Comparison of ENCODE assay signal across 8 cellular contexts in the genomic region with DNA sequence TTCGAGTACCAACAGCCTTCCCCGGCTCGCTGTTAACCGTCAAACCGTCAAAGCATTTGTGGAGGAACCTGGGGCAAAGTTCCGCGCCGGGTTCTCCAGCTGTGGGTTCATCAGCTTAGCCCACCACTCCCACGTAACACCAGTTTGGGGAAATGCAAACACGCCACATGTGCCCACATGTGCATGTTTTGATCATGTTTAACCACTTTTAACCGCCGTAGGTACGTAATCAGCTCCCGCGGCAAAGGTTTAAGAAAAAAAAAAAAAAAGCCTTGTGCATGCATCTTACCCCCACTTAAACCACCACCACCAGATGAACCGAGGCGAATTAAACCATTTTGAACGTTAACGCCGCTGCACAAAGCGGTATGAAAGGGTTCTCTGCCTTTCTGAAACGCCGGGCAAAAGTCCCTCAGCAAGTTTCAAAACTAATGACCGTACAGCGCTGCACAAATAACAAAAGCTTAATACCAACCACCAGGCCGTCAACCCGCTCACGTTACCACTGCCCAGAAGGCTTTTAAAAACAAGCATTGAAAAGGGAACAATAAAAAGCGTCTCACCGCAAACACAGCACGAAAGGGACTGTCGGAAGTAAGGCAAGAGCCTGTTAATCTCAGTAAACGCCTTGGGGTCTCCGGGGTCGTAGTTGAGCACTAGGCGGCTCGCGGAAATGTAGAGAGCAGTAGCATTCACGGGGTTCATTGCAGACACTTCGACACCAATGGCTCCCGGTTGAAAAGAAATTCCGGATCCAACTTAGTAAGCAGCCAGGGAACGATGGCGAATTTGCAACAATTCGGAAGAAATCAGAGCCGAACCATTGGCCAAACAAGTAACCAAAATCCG. TPM values are rescaled to one million over a fixed set of nuclear protein-coding genes. Genes with fewer than 3 reads are reported as not detected.
DNase-seq lines count a peak whose midpoint lies in the region; ATAC-seq and TF ChIP-seq lines count a peak whose summit lies in the region.

No MANE protein-coding gene starts in this region.

- H3K9me3 ChIP-seq in SK-N-MC (ENCODE audit: low read depth, low read length) (peaks cover 3% of the 10 kb centered on the region; the same call in 1 of the 2 replicates), right cardiac atrium (ENCODE audit: control insufficient read depth, low read length) (no peaks in the 10 kb centered on the region), smooth muscle cell (replicated peaks; ENCODE audit: low read depth) (no peaks in the 10 kb centered on the region)

- peaks cover 60% of the 10 kb centered on the region for H3K79me2 ChIP-seq in smooth muscle cell (ENCODE audit: low read depth)

- no peak for TF ChIP-seq CTCF in smooth muscle cell (IDR thresholded peaks at IDR 0.05; ENCODE audit: borderline replicate concordance, insufficient read depth, poor library complexity, severe bottlenecking)
- no peak for TF ChIP-seq CTCF in GM13977 (IDR thresholded peaks at IDR 0.05; ENCODE audit: extremely low read depth, insufficient read depth, missing control alignments)

- H3K4me1 ChIP-seq in right cardiac atrium (ENCODE audit: control insufficient read depth, insufficient read depth, low read length) (peaks cover 3% of the 10 kb centered on the region), smooth muscle cell (ENCODE audit: low read depth) (peaks cover 37% of the 10 kb centered on the region)

- H2AFZ ChIP-seq in smooth muscle cell (ENCODE audit: low read depth): peak overlapping the region; percentile 71

- DNase-seq in NCI-H1417 (lab: John Stamatoyannopoulos, UW): peak; percentile 38 to 77 (median 57)
- DNase-seq in NCI-H1417 treated with DMSO at 0.1 percent for 48 hours (lab: John Stamatoyannopoulos, UW): no peak
- no peak for DNase-seq in SK-N-MC (ENCODE audit: low read depth, low spot score)
- DNase-seq in activated naive CD8-positive, alpha-beta T cell treated with anti-CD3 and anti-CD28 coated beads, Interleukin-2, amount 50 U/mL, for 24 hours: peak; percentile 75
- peak in 2 of 3 donors; percentile 22 to 68 for DNase-seq in right cardiac atrium
- no peak for DNase-seq in smooth muscle cell (lab: John Stamatoyannopoulos, UW; ENCODE audit: unreplicated experiment)
- DNase-seq in GM13977 (ENCODE audit: low spot score): no peak

- intact Hi-C loops in right cardiac atrium (cut with DNase I): loop anchor here in 2 of 4 donors (5.0 to 10.0 kb wide), 5 partner anchors 58 to 558 kb away; partner anchors contain the start of genes PCCB (in 2 of the 2) and STAG1 (in 1 of the 2)

- H3K4me3 ChIP-seq in SK-N-MC (peak overlapping the region; percentile 97), right cardiac atrium (ENCODE audit: low read length) (peak overlapping the region; percentile 91), smooth muscle cell (peak overlapping the region; percentile 97)

- peaks cover 5% of the 10 kb centered on the region for H3K27me3 Mint-ChIP-seq in activated naive CD8-positive, alpha-beta T cell treated with anti-CD3 and anti-CD28 coated beads, Interleukin-2, amount 50 U/mL, for 24 hours

- peak; percentile 8 for ATAC-seq in activated naive CD8-positive, alpha-beta T cell treated with anti-CD3 and anti-CD28 coated beads, Interleukin-2, amount 50 U/mL, for 24 hours
- no peak for ATAC-seq in right cardiac atrium
- no peak for ATAC-seq in GM18498 (IDR thresholded peaks at IDR 0.05; ENCODE audit: unreplicated experiment)

- H3K27me3 ChIP-seq in right cardiac atrium (ENCODE audit: control insufficient read depth, insufficient read depth) (no peaks in the 10 kb centered on the region), smooth muscle cell (ENCODE audit: low read depth) (no peaks in the 10 kb centered on the region)

- peaks cover 20% of the 10 kb centered on the region for H3F3A ChIP-seq in smooth muscle cell (ENCODE audit: low read depth)

- H4K20me1 ChIP-seq in smooth muscle cell (ENCODE audit: low read depth): peaks cover 58% of the 10 kb centered on the region

- H3K36me3 ChIP-seq in SK-N-MC (ENCODE audit: insufficient read depth, low read length) (peaks cover 31% of the 10 kb centered on the region), smooth muscle cell (ENCODE audit: low read depth) (no peaks in the 10 kb centered on the region)

- in situ Hi-C loops in GM13977 (cut with MboI; ENCODE audit: low pct_unique_long_range_greater_than_20kb, low sequenced_read_pairs, unreplicated experiment): no loop called here

- H3K9me3 Mint-ChIP-seq in activated naive CD8-positive, alpha-beta T cell treated with anti-CD3 and anti-CD28 coated beads, Interleukin-2, amount 50 U/mL, for 24 hours: peaks cover 4% of the 10 kb centered on the region

- peak overlapping the region; percentile 97 for H3K4me3 Mint-ChIP-seq in activated naive CD8-positive, alpha-beta T cell treated with anti-CD3 and anti-CD28 coated beads, Interleukin-2, amount 50 U/mL, for 24 hours

- peak overlapping the region; percentile 96 for H3K9ac ChIP-seq in SK-N-MC (ENCODE audit: insufficient read length)
- peak overlapping the region; percentile 99 for H3K9ac ChIP-seq in smooth muscle cell (ENCODE audit: low read depth)

- peaks cover 65% of the 10 kb centered on the region for H3K4me1 Mint-ChIP-seq in activated naive CD8-positive, alpha-beta T cell treated with anti-CD3 and anti-CD28 coated beads, Interleukin-2, amount 50 U/mL, for 24 hours

- H3K4me2 ChIP-seq in smooth muscle cell: peak overlapping the region; percentile 89

- H3K27ac ChIP-seq in SK-N-MC: peak overlapping the region; percentile 92
- peak overlapping the region; percentile 96 for H3K27ac ChIP-seq in right cardiac atrium (ENCODE audit: low read length)
- peak overlapping the region; percentile 99 for H3K27ac ChIP-seq in smooth muscle cell (ENCODE audit: low read depth)

- WGBS in right cardiac atrium: under 1% methylated on average over 47 of the region's 47 CpGs
- whole genome bisulfite sequencing in smooth muscle cell (ENCODE audit: low lambda C conversion rate): 1% methylated on average over 47 of the region's 47 CpGs

- peak overlapping the region; percentile 100 for H3K27ac Mint-ChIP-seq in activated naive CD8-positive, alpha-beta T cell treated with anti-CD3 and anti-CD28 coated beads, Interleukin-2, amount 50 U/mL, for 24 hours

- peaks cover 48% of the 10 kb centered on the region for H3K36me3 Mint-ChIP-seq in activated naive CD8-positive, alpha-beta T cell treated with anti-CD3 and anti-CD28 coated beads, Interleukin-2, amount 50 U/mL, for 24 hours (ENCODE audit: low read depth)

RNA-seq across cellular contexts. Expression of gene MSL2, which starts 1.5 kb away (rescaled TPM):
- total RNA-seq in right cardiac atrium: 10 to 100 TPM; 22.4 to 27.0 (median 23.2) TPM
- 5.7 TPM for polyA plus RNA-seq in right cardiac atrium
- total RNA-seq in smooth muscle cell: 16.9 and 39.9 TPM in 2 replicates
- polyA plus RNA-seq in smooth muscle cell: 5.7 and 6.9 TPM in 2 replicates

RNA-seq across cellular contexts. Expression of gene PCCB, which starts 55.5 kb away (rescaled TPM):
- total RNA-seq in right cardiac atrium: 10 to 100 TPM; 69.3 to 78.6 (median 75.2) TPM
- 51.8 TPM for polyA plus RNA-seq in right cardiac atrium
- 17.6 and 26.4 TPM in 2 replicates for total RNA-seq in smooth muscle cell
- 21.6 and 27.7 TPM in 2 replicates for polyA plus RNA-seq in smooth muscle cell

Comparison
In these comparisons a context has a peak if more than half of its experiments do, and no peak if none do; other contexts are left out.
1. DNase-seq: peak in NCI-H1417 (3 of 3), activated naive CD8-positive, alpha-beta T cell treated with anti-CD3 and anti-CD28 coated beads, Interleukin-2, amount 50 U/mL, for 24 hours (single experiment) and right cardiac atrium (2 of 3); none in NCI-H1417 treated with DMSO at 0.1 percent for 48 hours (single experiment), SK-N-MC (single experiment), smooth muscle cell (single experiment) and GM13977 (single experiment).
2. Peak in every context shown above with its lines, with median percentiles within 50 percentile points of each other: H3K27ac ChIP-seq and H3K4me3 ChIP-seq.